Comparison of ENCODE assay signal across 16 cellular contexts in the genomic region with DNA sequence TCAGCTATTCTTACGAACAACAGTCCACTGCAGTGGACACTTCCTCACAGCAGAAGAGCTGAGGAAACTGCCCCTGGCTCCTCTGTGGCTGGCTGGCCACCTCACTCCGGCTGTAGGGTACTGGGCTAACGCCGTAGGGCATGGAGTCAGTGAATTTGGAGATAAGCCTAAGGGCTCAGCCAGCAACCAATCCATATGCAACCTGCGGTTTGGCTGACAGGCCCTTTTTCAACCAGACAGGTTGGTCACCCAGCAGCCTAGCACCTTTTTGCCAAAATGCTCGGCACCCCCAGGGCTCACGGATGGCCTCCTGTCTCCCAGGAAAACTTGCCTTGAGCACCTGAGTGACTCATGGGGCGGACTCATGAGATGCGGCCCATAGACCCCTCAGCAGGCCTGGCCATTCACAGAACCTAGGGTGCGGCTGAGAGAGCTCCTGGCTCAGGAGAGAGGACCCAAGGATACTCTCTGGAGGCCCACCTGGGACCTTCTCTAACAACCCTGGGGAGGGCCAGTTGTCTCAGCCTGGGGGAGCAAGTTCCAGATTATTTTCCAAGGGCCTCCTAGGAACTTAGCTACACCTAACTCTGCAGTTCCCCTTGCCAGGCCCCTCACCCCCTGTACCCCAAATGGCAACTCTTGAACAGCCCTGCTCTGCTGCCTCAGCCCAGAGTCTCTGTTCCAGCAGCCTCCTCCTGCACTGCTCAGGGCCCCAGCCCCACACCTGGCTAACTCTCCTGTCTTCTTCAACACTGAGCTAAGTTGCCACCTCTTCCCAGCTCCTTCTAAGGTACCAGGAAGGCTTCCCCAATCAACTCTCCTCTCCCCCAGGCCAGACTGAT.
A peak's percentile ranks its signal among the peaks of the same experiment; 100 is the strongest.
DNase-seq lines count a peak whose midpoint lies in the region; ATAC-seq and TF ChIP-seq lines count a peak whose summit lies in the region.
"Had no signal": no experiment of that assay in that cellular context is flagged by ENCODE, and none has a peak within 500 bp of the region (broad histone marks: within the 10 kb centered on the region; RNA-seq: fewer than 3 reads in every experiment).

No MANE protein-coding gene starts in this region.

- H3K4me2 ChIP-seq in PC-3 (ENCODE audit: low read length), result no peak overlapping the region
- H3K4me2 ChIP-seq: A549 had no signal

- H3K4me1 Mint-ChIP-seq in MCF 10A (ENCODE audit: insufficient read depth, unreplicated experiment) (peaks cover 3% of the 10 kb centered on the region), type B pancreatic cell (ENCODE audit: unreplicated experiment) (peaks cover 19% of the 10 kb centered on the region)
- H3K4me1 Mint-ChIP-seq in activated CD8-positive, alpha-beta T cell treated with anti-CD3 and anti-CD28 coated beads, Interleukin-2, amount 10 ng/mL, durations not matched to agents 7 days and 5 days (ENCODE audit: low read depth), result no peaks in the 10 kb centered on the region

- H3K27me3 Mint-ChIP-seq in MCF 10A (ENCODE audit: insufficient read depth, unreplicated experiment) (peaks cover 26% of the 10 kb centered on the region), type B pancreatic cell (peaks cover 25% of the 10 kb centered on the region)
- no peaks in the 10 kb centered on the region for H3K27me3 Mint-ChIP-seq in activated CD8-positive, alpha-beta T cell treated with anti-CD3 and anti-CD28 coated beads, Interleukin-2, amount 10 ng/mL, durations not matched to agents 7 days and 5 days (ENCODE audit: low read depth)

- H4K20me1 ChIP-seq in PC-3 (ENCODE audit: low read length), result no peaks in the 10 kb centered on the region

- H3K27ac ChIP-seq in breast epithelium, result no peak overlapping the region
- no peak overlapping the region for H3K27ac ChIP-seq in PC-3 (ENCODE audit: low read length)
- H3K27ac ChIP-seq: A549 had no signal

- H3K36me3 ChIP-seq in breast epithelium (no peaks in the 10 kb centered on the region), PC-3 (ENCODE audit: low read depth, low read length) (no peaks in the 10 kb centered on the region)

- DNase-seq in MCF 10A (ENCODE audit: unreplicated experiment), result peak; percentile 2
- no peak for DNase-seq in breast epithelium (ENCODE audit: low spot score in 2 of 2)
- DNase-seq in PC-3, result peak; percentile 27
- peak; percentile 70 for DNase-seq in islet precursor cell
- DNase-seq in type B pancreatic cell (ENCODE audit: extremely low spot score, unreplicated experiment), result peak; percentile 58
- DNase-seq in activated CD8-positive, alpha-beta T cell treated with anti-CD3 and anti-CD28 coated beads, Interleukin-2, amount 10 ng/mL, durations not matched to agents 7 days and 5 days, result no peak
- no peak for DNase-seq in NCI-H2107 treated with DMSO at 0.1 percent for 48 hours (lab: John Stamatoyannopoulos, UW; ENCODE audit: unreplicated experiment)
- DNase-seq in effector CD8-positive, alpha-beta T cell (lab: John Stamatoyannopoulos, UW), result no peak
- DNase-seq: AML-193, Caco-2, DMS79, GDM1, GOT3, HFFc6 had no signal

- no peak for ATAC-seq in PC-3
- no peak for ATAC-seq in activated CD8-positive, alpha-beta T cell treated with anti-CD3 and anti-CD28 coated beads, Interleukin-2, amount 10 ng/mL, durations not matched to agents 7 days and 5 days
- ATAC-seq: A549, Right ventricle myocardium inferior had no signal

- no peaks in the 10 kb centered on the region for H3K9me2 ChIP-seq in PC-3 (replicated peaks; ENCODE audit: low read length)

- no peaks in the 10 kb centered on the region for H3F3A ChIP-seq in PC-3 (ENCODE audit: low read length, unreplicated experiment)

- H3K4me1 ChIP-seq in breast epithelium (no peaks in the 10 kb centered on the region), PC-3 (ENCODE audit: insufficient read depth, low read length) (no peaks in the 10 kb centered on the region)
- H3K4me1 ChIP-seq: A549, Caco-2 had no signal

- H3K27me3 ChIP-seq in breast epithelium (peaks cover 0 to 4% of the 10 kb centered on the region in 2 donors), PC-3 (ENCODE audit: low read length) (peaks cover 15% of the 10 kb centered on the region)

- TF ChIP-seq POLR2A in breast epithelium (IDR thresholded peaks at IDR 0.05), result no peak

- H3K36me3 Mint-ChIP-seq in MCF 10A (ENCODE audit: insufficient read depth, unreplicated experiment) (no peaks in the 10 kb centered on the region), type B pancreatic cell (no peaks in the 10 kb centered on the region)
- H3K36me3 Mint-ChIP-seq in activated CD8-positive, alpha-beta T cell treated with anti-CD3 and anti-CD28 coated beads, Interleukin-2, amount 10 ng/mL, durations not matched to agents 7 days and 5 days (ENCODE audit: low read depth), result no peaks in the 10 kb centered on the region

- CTCF ChIA-PET in MCF 10A (lab: Yijun Ruan, JAX) (no interaction called here), PC-3 (lab: Charles Lee) (no interaction called here)
- CTCF ChIA-PET in activated CD8-positive, alpha-beta T cell treated with anti-CD3 and anti-CD28 coated beads, Interleukin-2, amount 10 ng/mL, durations not matched to agents 7 days and 5 days (lab: Charles Lee), result no interaction called here

- intact Hi-C loops in MCF 10A (cut with micrococcal nuclease), result no loop called here
- intact Hi-C loops in breast epithelium (cut with DNase I; ENCODE audit: low total_unique reads), result no loop called here
- intact Hi-C loops in PC-3 (cut with micrococcal nuclease), result no loop called here

- H3K27ac Mint-ChIP-seq in MCF 10A (ENCODE audit: low read depth, unreplicated experiment), result no peak overlapping the region
- H3K27ac Mint-ChIP-seq in type B pancreatic cell, result no peak overlapping the region
- H3K27ac Mint-ChIP-seq in activated CD8-positive, alpha-beta T cell treated with anti-CD3 and anti-CD28 coated beads, Interleukin-2, amount 10 ng/mL, durations not matched to agents 7 days and 5 days, result no peak overlapping the region
- H3K27ac Mint-ChIP-seq: HFFc6 had no signal

- no peak overlapping the region for H3K9ac ChIP-seq in PC-3 (ENCODE audit: low read length)

- H3K79me2 ChIP-seq in PC-3 (ENCODE audit: low read length), result no peaks in the 10 kb centered on the region

- H3K4me3 Mint-ChIP-seq in MCF 10A (ENCODE audit: unreplicated experiment) (no peak overlapping the region), type B pancreatic cell (no peak overlapping the region)
- H3K4me3 Mint-ChIP-seq in activated CD8-positive, alpha-beta T cell treated with anti-CD3 and anti-CD28 coated beads, Interleukin-2, amount 10 ng/mL, durations not matched to agents 7 days and 5 days, result no peak overlapping the region
- H3K4me3 Mint-ChIP-seq: HFFc6 had no signal

- POLR2A ChIA-PET in MCF 10A (lab: Yijun Ruan, JAX) (interaction anchor here (0.7 to 1.0 kb wide), 2 partner anchors 10 to 13 kb away, joined by 3 read pairs; no protein-coding TSS in a partner anchor), PC-3 (lab: Charles Lee; ENCODE audit: unreplicated experiment) (no interaction called here)
- POLR2A ChIA-PET in activated CD8-positive, alpha-beta T cell treated with anti-CD3 and anti-CD28 coated beads, Interleukin-2, amount 10 ng/mL, durations not matched to agents 7 days and 5 days (lab: Charles Lee), result no interaction called here

- no peak overlapping the region for H2AFZ ChIP-seq in PC-3 (ENCODE audit: low read length)

- H3K9me3 ChIP-seq in breast epithelium (no peaks in the 10 kb centered on the region), PC-3 (ENCODE audit: low read length) (no peaks in the 10 kb centered on the region)
- H3K9me3 ChIP-seq: A549, Caco-2 had no signal

- H3K4me3 ChIP-seq in breast epithelium (no peak overlapping the region), PC-3 (ENCODE audit: low read length) (no peak overlapping the region)
- H3K4me3 ChIP-seq: A549 had no signal

- no peaks in the 10 kb centered on the region for H3K9me3 Mint-ChIP-seq in MCF 10A (ENCODE audit: unreplicated experiment)
- H3K9me3 Mint-ChIP-seq in type B pancreatic cell, result no peaks in the 10 kb centered on the region
- H3K9me3 Mint-ChIP-seq in activated CD8-positive, alpha-beta T cell treated with anti-CD3 and anti-CD28 coated beads, Interleukin-2, amount 10 ng/mL, durations not matched to agents 7 days and 5 days (ENCODE audit: insufficient read depth), result no peaks in the 10 kb centered on the region

- TF ChIP-seq CTCF in MCF 10A (IDR thresholded peaks at IDR 0.05; ENCODE audit: unreplicated experiment) (no peak), breast epithelium (IDR thresholded peaks at IDR 0.05) (no peak), PC-3 (conservative IDR thresholded peaks at IDR 0.05; ENCODE audit: low read depth, low read length) (no peak), type B pancreatic cell (conservative IDR thresholded peaks at IDR 0.05) (no peak)

- BruUV-seq in MCF 10A (replicated peaks; lab: Mats Ljungman, UMichigan), result no TSS peak
- no TSS peak for BruUV-seq in PC-3 (replicated peaks; lab: Mats Ljungman, UMichigan)

Comparison
In these comparisons a context has a peak if more than half of its experiments do, and no peak if none do; other contexts are left out.
1. DNase-seq: peak in MCF 10A (single experiment), PC-3 (single experiment), islet precursor cell (single experiment) and type B pancreatic cell (single experiment); none in breast epithelium (0 of 2), activated CD8-positive, alpha-beta T cell treated with anti-CD3 and anti-CD28 coated beads, Interleukin-2, amount 10 ng/mL, durations not matched to agents 7 days and 5 days (single experiment), NCI-H2107 treated with DMSO at 0.1 percent for 48 hours (single experiment) and effector CD8-positive, alpha-beta T cell (single experiment).